In genomic region chr12:27501956-27502562, GRCh38 we compare ENCODE assay signal across 1 cellular context.
TF ChIP-seq lines count a peak whose summit lies in the region.

No MANE protein-coding gene starts in this region.

TF ChIP-seq in HepG2, 621 proteins besides CTCF, POLR2A, EP300 and RAD21:
- TF ChIP-seq ZNF782 (CRISPR knock-in tag; IDR thresholded peaks at IDR 0.05; ENCODE audit: borderline replicate concordance) (no peak), NFAT5 (CRISPR knock-in tag; IDR thresholded peaks at IDR 0.05) (no peak), ADNP (CRISPR knock-in tag; IDR thresholded peaks at IDR 0.05) (no peak)
- TF ChIP-seq, protein P1, sequence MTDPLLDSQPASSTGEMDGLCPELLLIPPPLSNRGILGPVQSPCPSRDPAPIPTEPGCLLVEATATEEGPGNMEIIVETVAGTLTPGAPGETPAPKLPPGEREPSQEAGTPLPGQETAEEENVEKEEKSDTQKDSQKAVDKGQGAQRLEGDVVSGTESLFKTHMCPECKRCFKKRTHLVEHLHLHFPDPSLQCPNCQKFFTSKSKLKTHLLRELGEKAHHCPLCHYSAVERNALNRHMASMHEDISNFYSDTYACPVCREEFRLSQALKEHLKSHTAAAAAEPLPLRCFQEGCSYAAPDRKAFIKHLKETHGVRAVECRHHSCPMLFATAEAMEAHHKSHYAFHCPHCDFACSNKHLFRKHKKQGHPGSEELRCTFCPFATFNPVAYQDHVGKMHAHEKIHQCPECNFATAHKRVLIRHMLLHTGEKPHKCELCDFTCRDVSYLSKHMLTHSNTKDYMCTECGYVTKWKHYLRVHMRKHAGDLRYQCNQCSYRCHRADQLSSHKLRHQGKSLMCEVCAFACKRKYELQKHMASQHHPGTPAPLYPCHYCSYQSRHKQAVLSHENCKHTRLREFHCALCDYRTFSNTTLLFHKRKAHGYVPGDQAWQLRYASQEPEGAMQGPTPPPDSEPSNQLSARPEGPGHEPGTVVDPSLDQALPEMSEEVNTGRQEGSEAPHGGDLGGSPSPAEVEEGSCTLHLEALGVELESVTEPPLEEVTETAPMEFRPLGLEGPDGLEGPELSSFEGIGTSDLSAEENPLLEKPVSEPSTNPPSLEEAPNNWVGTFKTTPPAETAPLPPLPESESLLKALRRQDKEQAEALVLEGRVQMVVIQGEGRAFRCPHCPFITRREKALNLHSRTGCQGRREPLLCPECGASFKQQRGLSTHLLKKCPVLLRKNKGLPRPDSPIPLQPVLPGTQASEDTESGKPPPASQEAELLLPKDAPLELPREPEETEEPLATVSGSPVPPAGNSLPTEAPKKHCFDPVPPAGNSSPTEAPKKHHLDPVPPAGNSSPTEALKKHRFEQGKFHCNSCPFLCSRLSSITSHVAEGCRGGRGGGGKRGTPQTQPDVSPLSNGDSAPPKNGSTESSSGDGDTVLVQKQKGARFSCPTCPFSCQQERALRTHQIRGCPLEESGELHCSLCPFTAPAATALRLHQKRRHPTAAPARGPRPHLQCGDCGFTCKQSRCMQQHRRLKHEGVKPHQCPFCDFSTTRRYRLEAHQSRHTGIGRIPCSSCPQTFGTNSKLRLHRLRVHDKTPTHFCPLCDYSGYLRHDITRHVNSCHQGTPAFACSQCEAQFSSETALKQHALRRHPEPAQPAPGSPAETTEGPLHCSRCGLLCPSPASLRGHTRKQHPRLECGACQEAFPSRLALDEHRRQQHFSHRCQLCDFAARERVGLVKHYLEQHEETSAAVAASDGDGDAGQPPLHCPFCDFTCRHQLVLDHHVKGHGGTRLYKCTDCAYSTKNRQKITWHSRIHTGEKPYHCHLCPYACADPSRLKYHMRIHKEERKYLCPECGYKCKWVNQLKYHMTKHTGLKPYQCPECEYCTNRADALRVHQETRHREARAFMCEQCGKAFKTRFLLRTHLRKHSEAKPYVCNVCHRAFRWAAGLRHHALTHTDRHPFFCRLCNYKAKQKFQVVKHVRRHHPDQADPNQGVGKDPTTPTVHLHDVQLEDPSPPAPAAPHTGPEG (CRISPR knock-in tag; IDR thresholded peaks at IDR 0.05), result no peak
TF ChIP-seq in HepG2: peak in this region for 0.
